ENCODE assay signal across 14 cellular contexts in genomic region chr7:17633099-17633498, GRCh38.
DNase-seq lines count a peak whose midpoint lies in the region; TF ChIP-seq lines count a peak whose summit lies in the region.
"Had no signal": no experiment of that assay in that cellular context is flagged by ENCODE, and none has a peak within 500 bp of the region (broad histone marks: within the 10 kb centered on the region; RNA-seq: fewer than 3 reads in every experiment).

No MANE protein-coding gene starts in this region.

- no peak overlapping the region for H3K4me3 ChIP-seq in foreskin fibroblast (ENCODE audit: low read depth in 1 of 2, low read length in 2 of 2)
- H3K4me3 ChIP-seq: ascending aorta, thoracic aorta had no signal

- peaks cover 4% of the 10 kb centered on the region for H3K9me3 Mint-ChIP-seq in chondrocyte (ENCODE audit: low read depth)

- no peak overlapping the region for H3K27ac Mint-ChIP-seq in chondrocyte (ENCODE audit: unreplicated experiment)
- H3K27ac Mint-ChIP-seq: activated B cell treated with CpG ODN at 0.5 μM for 24 hours had no signal

- H3K36me3 Mint-ChIP-seq in chondrocyte (ENCODE audit: low read depth), result no peaks in the 10 kb centered on the region

- no peak for TF ChIP-seq CTCF in foreskin fibroblast (IDR thresholded peaks at IDR 0.05; ENCODE audit: low read depth, low read length)
- TF ChIP-seq CTCF in chondrocyte (IDR thresholded peaks at IDR 0.05), result no peak

- no peaks in the 10 kb centered on the region for H3K27me3 Mint-ChIP-seq in chondrocyte (ENCODE audit: low read depth)
- H3K27me3 Mint-ChIP-seq: activated B cell treated with CpG ODN at 0.5 μM for 24 hours had no signal

- peaks cover 5% of the 10 kb centered on the region for H3K4me1 Mint-ChIP-seq in chondrocyte (ENCODE audit: low read depth)
- H3K4me1 Mint-ChIP-seq: activated B cell treated with CpG ODN at 0.5 μM for 24 hours had no signal

- DNase-seq in NCI-H748 (lab: John Stamatoyannopoulos, UW; ENCODE audit: unreplicated experiment), result peak; percentile 6
- DNase-seq in NCI-H748 treated with DMSO at 0.1 percent for 48 hours (lab: John Stamatoyannopoulos, UW), result no peak
- peak; percentile 88 for DNase-seq in SW480 (ENCODE audit: low spot score)
- peak; percentile 64 to 82 for DNase-seq in foreskin fibroblast
- DNase-seq in stromal cell of bone marrow (ENCODE audit: low read depth), result peak; percentile 57
- DNase-seq in AML-193 (lab: John Stamatoyannopoulos, UW), result no peak
- no peak for DNase-seq in chondrocyte (ENCODE audit: low spot score)
- DNase-seq in SKM-1 (lab: John Stamatoyannopoulos, UW; ENCODE audit: unreplicated experiment), result no peak
- DNase-seq: 8988T; activated B cell treated with CpG ODN at 0.5 μM for 24 hours; activated T-cell treated with anti-CD3 and anti-CD28 coated beads, Interleukin-2, amount 50 U/mL, for 1 hour; NCI-H526 had no signal

- H3K4me3 Mint-ChIP-seq in chondrocyte (ENCODE audit: unreplicated experiment), result no peak overlapping the region
- H3K4me3 Mint-ChIP-seq: activated B cell treated with CpG ODN at 0.5 μM for 24 hours had no signal

Comparison
In these comparisons a context has a peak if more than half of its experiments do, and no peak if none do; other contexts are left out.
1. DNase-seq: peak in NCI-H748 (single experiment), SW480 (single experiment), foreskin fibroblast (2 of 2) and stromal cell of bone marrow (single experiment); none in NCI-H748 treated with DMSO at 0.1 percent for 48 hours (single experiment), AML-193 (0 of 2), chondrocyte (single experiment) and SKM-1 (single experiment).